16 cellular contexts compared by ENCODE assay signal in the genomic region with DNA sequence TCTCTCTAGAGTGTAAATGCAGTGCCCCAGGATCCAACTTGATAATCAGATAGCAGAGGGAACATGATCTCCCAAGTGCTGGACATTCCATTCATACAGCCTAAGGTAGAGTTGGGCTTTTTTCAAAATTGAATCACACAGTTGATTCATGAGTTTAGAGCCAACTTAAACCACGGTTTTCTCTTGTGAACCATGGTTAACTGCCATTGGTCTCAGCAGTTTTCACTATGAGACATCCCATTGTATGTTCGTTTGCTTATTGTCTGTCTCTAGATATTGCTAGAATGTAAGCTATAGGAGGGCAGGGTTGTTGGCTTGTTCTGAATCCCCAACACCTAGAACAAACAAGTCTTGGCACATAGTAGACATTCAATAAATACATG. TPM values are rescaled to one million over a fixed set of nuclear protein-coding genes. Genes with fewer than 3 reads are reported as not detected.
DNase-seq lines count a peak whose midpoint lies in the region; ATAC-seq and TF ChIP-seq lines count a peak whose summit lies in the region.
"Had no signal": no experiment of that assay in that cellular context is flagged by ENCODE, and none has a peak within 500 bp of the region (broad histone marks: within the 10 kb centered on the region; RNA-seq: fewer than 3 reads in every experiment).

No MANE protein-coding gene starts in this region.

- H3K36me3 ChIP-seq in BJ (ENCODE audit: control insufficient read depth, insufficient read depth, low read length) = no peaks in the 10 kb centered on the region
- H3K36me3 ChIP-seq: sigmoid colon had no signal

- peak overlapping the region; percentile 89 for H3K27ac Mint-ChIP-seq in activated naive CD8-positive, alpha-beta T cell
- H3K27ac Mint-ChIP-seq: endodermal cell had no signal

- peaks cover 75% of the 10 kb centered on the region for H3K4me1 Mint-ChIP-seq in activated naive CD8-positive, alpha-beta T cell (ENCODE audit: low read depth)

- DNase-seq in BJ (ENCODE audit: low read depth) = peak; percentile 2
- DNase-seq in ELR (ENCODE audit: low read depth) = peak; percentile 44
- peak; percentile 52 for DNase-seq in kidney tubule cell (ENCODE audit: low spot score)
- no peak for DNase-seq in NCI-H146 treated with DMSO at 0.1 percent for 48 hours (lab: John Stamatoyannopoulos, UW; ENCODE audit: unreplicated experiment)
- no peak for DNase-seq in anterior cingulate cortex (lab: John Stamatoyannopoulos, UW)
- DNase-seq in GM13977 (ENCODE audit: low spot score) = no peak
- DNase-seq: activated CD4-positive, alpha-beta T cell treated with anti-CD3 and anti-CD28 coated beads, Interleukin-2, amount 50 U/mL, for 48 hours; Caco-2; endodermal cell; Kasumi-1; left colon; NCI-H2107; sigmoid colon had no signal

- H3K27me3 Mint-ChIP-seq in activated naive CD8-positive, alpha-beta T cell = no peaks in the 10 kb centered on the region

- H3K27me3 ChIP-seq in BJ (ENCODE audit: control insufficient read depth, insufficient read depth, low read length) = no peaks in the 10 kb centered on the region
- H3K27me3 ChIP-seq: sigmoid colon had no signal

- in situ Hi-C loops in GM13977 (cut with MboI; ENCODE audit: low pct_unique_long_range_greater_than_20kb, low sequenced_read_pairs, unreplicated experiment) = no loop called here

- no peak overlapping the region for H3K4me3 ChIP-seq in BJ (ENCODE audit: low read depth, low read length)
- H3K4me3 ChIP-seq: sigmoid colon had no signal

- H3K36me3 Mint-ChIP-seq in activated naive CD8-positive, alpha-beta T cell = peaks cover 4% of the 10 kb centered on the region

- no peak for TF ChIP-seq CTCF in BJ (IDR thresholded peaks at IDR 0.05; ENCODE audit: insufficient read depth, low read depth, low read length)
- TF ChIP-seq CTCF in GM13977 (IDR thresholded peaks at IDR 0.05; ENCODE audit: extremely low read depth, insufficient read depth, missing control alignments) = no peak

- no peaks in the 10 kb centered on the region for H3K9me3 Mint-ChIP-seq in activated naive CD8-positive, alpha-beta T cell (ENCODE audit: low read depth)
- H3K9me3 Mint-ChIP-seq: endodermal cell, neural crest cell had no signal

- H3K4me3 Mint-ChIP-seq in activated naive CD8-positive, alpha-beta T cell = peak overlapping the region; percentile 2
- H3K4me3 Mint-ChIP-seq: endodermal cell, neural crest cell had no signal

- CTCF ChIA-PET in BJ (lab: Yijun Ruan, JAX) = no interaction called here

- ATAC-seq in GM21737 (IDR thresholded peaks at IDR 0.05; ENCODE audit: unreplicated experiment) = no peak
- ATAC-seq: left colon had no signal

- POLR2A ChIA-PET in BJ (lab: Charles Lee) = no interaction called here

RNA-seq across cellular contexts. Expression of gene TAF8, which starts 37.2 kb away (rescaled TPM):
- 11.9 and 13.9 TPM in 2 replicates for polyA plus RNA-seq in BJ (2011; rRNA removed)
- 22.8 and 33.0 TPM in 2 replicates for polyA minus RNA-seq in BJ (2011; rRNA and poly(A)+ RNA removed)

Comparison
In these comparisons a context has a peak if more than half of its experiments do, and no peak if none do; other contexts are left out.
1. DNase-seq: peak in BJ (single experiment), ELR (single experiment) and kidney tubule cell (single experiment); none in NCI-H146 treated with DMSO at 0.1 percent for 48 hours (single experiment), anterior cingulate cortex (0 of 58) and GM13977 (single experiment).